In genomic region chr5:43661102-43661501, GRCh38 we compare ENCODE assay signal across 8 cellular contexts. TPM values are rescaled to one million over a fixed set of nuclear protein-coding genes. Genes with fewer than 3 reads are reported as not detected.
A peak's percentile ranks its signal among the peaks of the same experiment; 100 is the strongest.
DNase-seq lines count a peak whose midpoint lies in the region; ATAC-seq, FAIRE-seq and TF ChIP-seq lines count a peak whose summit lies in the region.
"Had no signal": no experiment of that assay in that cellular context is flagged by ENCODE, and none has a peak within 500 bp of the region (broad histone marks: within the 10 kb centered on the region; RNA-seq: fewer than 3 reads in every experiment).

No MANE protein-coding gene starts in this region.

- peak; percentile 17; the same call in 1 of the 2 replicates for TF ChIP-seq RAD21 in Ishikawa (IDR thresholded peaks at IDR 0.05; ENCODE audit: low read depth)

- FAIRE-seq in D721Med (lab: Jason Lieb, UNC), result no peak

- POLR2A ChIA-PET in activated CD4-positive, alpha-beta T cell treated with anti-CD3 and anti-CD28 coated beads, Interleukin-2, amount 10 ng/mL, durations not matched to agents 7 days and 5 days (lab: Charles Lee), result no interaction called here

- H3K27me3 Mint-ChIP-seq in activated CD4-positive, alpha-beta T cell treated with anti-CD3 and anti-CD28 coated beads, Interleukin-2, amount 10 ng/mL, durations not matched to agents 7 days and 5 days, result no peaks in the 10 kb centered on the region

- H3K4me3 Mint-ChIP-seq in activated CD4-positive, alpha-beta T cell treated with anti-CD3 and anti-CD28 coated beads, Interleukin-2, amount 10 ng/mL, durations not matched to agents 7 days and 5 days, result no peak overlapping the region

- TF ChIP-seq CTCF in D721Med (IDR thresholded peaks at IDR 0.05; ENCODE audit: insufficient read depth, missing control alignments), result peak; percentile 36

- peaks cover 69% of the 10 kb centered on the region for H3K36me3 Mint-ChIP-seq in activated CD4-positive, alpha-beta T cell treated with anti-CD3 and anti-CD28 coated beads, Interleukin-2, amount 10 ng/mL, durations not matched to agents 7 days and 5 days (ENCODE audit: low read depth)

- H3K27ac Mint-ChIP-seq in activated CD4-positive, alpha-beta T cell treated with anti-CD3 and anti-CD28 coated beads, Interleukin-2, amount 10 ng/mL, durations not matched to agents 7 days and 5 days, result no peak overlapping the region

- CTCF ChIA-PET in activated CD4-positive, alpha-beta T cell treated with anti-CD3 and anti-CD28 coated beads, Interleukin-2, amount 10 ng/mL, durations not matched to agents 7 days and 5 days (lab: Charles Lee), result no interaction called here

- no peak for TF ChIP-seq EP300 in Ishikawa (IDR thresholded peaks at IDR 0.05; ENCODE audit: borderline replicate concordance)

- no peak for DNase-seq in D721Med (ENCODE audit: insufficient read length, low spot score)
- peak; percentile 33 for DNase-seq in activated CD4-positive, alpha-beta T cell treated with anti-CD3 and anti-CD28 coated beads, Interleukin-2, amount 10 ng/mL, durations not matched to agents 7 days and 5 days
- DNase-seq in left lobe of liver (ENCODE audit: low spot score), result no peak
- DNase-seq in NCI-H128 (lab: John Stamatoyannopoulos, UW; ENCODE audit: unreplicated experiment), result no peak
- DNase-seq in cerebellar nuclear complex (lab: John Stamatoyannopoulos, UW), result no peak

- ATAC-seq in left lobe of liver, result peak; percentile 40
- ATAC-seq in HG03159 (IDR thresholded peaks at IDR 0.05; ENCODE audit: unreplicated experiment), result no peak
- ATAC-seq: left colon had no signal

- H3K4me1 Mint-ChIP-seq in activated CD4-positive, alpha-beta T cell treated with anti-CD3 and anti-CD28 coated beads, Interleukin-2, amount 10 ng/mL, durations not matched to agents 7 days and 5 days, result no peaks in the 10 kb centered on the region

- peaks cover 9% of the 10 kb centered on the region for H3K9me3 Mint-ChIP-seq in activated CD4-positive, alpha-beta T cell treated with anti-CD3 and anti-CD28 coated beads, Interleukin-2, amount 10 ng/mL, durations not matched to agents 7 days and 5 days

TF ChIP-seq in Ishikawa, 13 proteins besides CTCF, POLR2A, EP300 and RAD21:
- TF ChIP-seq FOXM1 (IDR thresholded peaks at IDR 0.05; ENCODE audit: borderline replicate concordance, low read depth), result no peak
- TF ChIP-seq USF1 (IDR thresholded peaks at IDR 0.05), result no peak
- no peak for TF ChIP-seq YY1 (IDR thresholded peaks at IDR 0.05; ENCODE audit: low read depth)
- TF ChIP-seq REST (IDR thresholded peaks at IDR 0.05; ENCODE audit: low read depth), result no peak
- no peak for TF ChIP-seq TAF1 (IDR thresholded peaks at IDR 0.05; ENCODE audit: low read depth)
- no peak for TF ChIP-seq EGR1 (IDR thresholded peaks at IDR 0.05)
- TF ChIP-seq ZBTB7A (IDR thresholded peaks at IDR 0.05; ENCODE audit: low read depth), result no peak
- no peak for TF ChIP-seq CREB1 (IDR thresholded peaks at IDR 0.05; ENCODE audit: low read depth)
- TF ChIP-seq MAX (IDR thresholded peaks at IDR 0.05), result no peak
- no peak for TF ChIP-seq TEAD4 (IDR thresholded peaks at IDR 0.05)
- no peak for TF ChIP-seq NFIC (IDR thresholded peaks at IDR 0.05)
- TF ChIP-seq TCF12 (IDR thresholded peaks at IDR 0.05; ENCODE audit: low read depth), result no peak
- TF ChIP-seq CEBPB (IDR thresholded peaks at IDR 0.05), result no peak

RNA-seq across cellular contexts. Expression of gene NNT, which starts 58.1 kb away (rescaled TPM):
- total RNA-seq in activated CD4-positive, alpha-beta T cell treated with anti-CD3 and anti-CD28 coated beads, Interleukin-2, amount 10 ng/mL, durations not matched to agents 7 days and 5 days, result 100 to 1,000 TPM; 101 to 108 TPM
- 190 TPM for total RNA-seq in left lobe of liver
